ENCODE assay signal across 20 cellular contexts in the genomic region with DNA sequence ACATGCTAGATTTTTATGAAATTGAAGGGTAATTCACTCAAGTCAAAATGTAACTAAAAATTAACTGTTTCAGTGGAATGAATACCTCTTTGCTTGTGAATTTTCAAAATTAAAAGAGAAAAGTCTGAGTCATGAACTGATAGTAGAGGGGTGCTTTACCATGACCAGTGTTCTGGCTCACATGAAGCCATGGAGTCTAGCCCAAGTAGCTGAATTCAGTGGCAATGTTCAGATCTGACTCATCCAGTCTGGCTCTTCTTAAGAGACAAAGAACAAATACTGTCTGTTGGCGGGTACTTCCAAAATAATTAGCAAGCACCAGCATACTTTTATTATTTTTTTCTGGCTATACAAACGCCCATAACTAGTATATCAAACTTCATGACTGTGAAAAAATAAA.
A peak's percentile ranks its signal among the peaks of the same experiment; 100 is the strongest.
DNase-seq lines count a peak whose midpoint lies in the region; ATAC-seq and TF ChIP-seq lines count a peak whose summit lies in the region.
"Had no signal": no experiment of that assay in that cellular context is flagged by ENCODE, and none has a peak within 500 bp of the region (broad histone marks: within the 10 kb centered on the region; RNA-seq: fewer than 3 reads in every experiment).

No MANE protein-coding gene starts in this region.

- H3K9me3 ChIP-seq in OCI-LY7 (ENCODE audit: low read length), result 0 out of 2 replicates have a peak, but pooled peaks cover 4% of the 10 kb centered on the region
- H3K9me3 ChIP-seq: psoas muscle had no signal

- H3K79me2 ChIP-seq in OCI-LY7 (ENCODE audit: insufficient read depth, low read depth, low read length), result no peaks in the 10 kb centered on the region

- DNase-seq in OCI-LY7 (ENCODE audit: low spot score), result no peak
- peak; percentile 22 for DNase-seq in renal cortical epithelial cell (ENCODE audit: low read depth)
- no peak for DNase-seq in nucleus accumbens (lab: John Stamatoyannopoulos, UW)
- DNase-seq in immature natural killer cell, result no peak
- DNase-seq in UCSD-AML1 (lab: John Stamatoyannopoulos, UW; ENCODE audit: unreplicated experiment), result no peak
- DNase-seq: activated CD4-positive, CD25-positive, alpha-beta regulatory T cell; activated effector memory CD4-positive, alpha-beta T cell treated with Interleukin-2 at 50 U/mL for 16 hours; GDM1; H9; naive thymus-derived CD4-positive, alpha-beta T cell; NCI-H1436; psoas muscle; stimulated activated naive B cell treated with anti-CD40 and anti-IgM and Interleukin-4, amounts not matched to agents 10 μg/mL and 1 μg/mL and 100 μg/mL, for 72 hours; trophoblast cell had no signal

- H3K27me3 Mint-ChIP-seq in immature natural killer cell (ENCODE audit: low read depth in 3 of 3), result no peaks in the 10 kb centered on the region
- H3K27me3 Mint-ChIP-seq: naive thymus-derived CD4-positive, alpha-beta T cell; stimulated activated naive B cell treated with anti-CD40 and anti-IgM and Interleukin-4, amounts not matched to agents 10 μg/mL and 1 μg/mL and 100 μg/mL, for 72 hours had no signal

- no peak overlapping the region for H3K4me3 Mint-ChIP-seq in immature natural killer cell
- H3K4me3 Mint-ChIP-seq: H9; naive thymus-derived CD4-positive, alpha-beta T cell; stimulated activated naive B cell treated with anti-CD40 and anti-IgM and Interleukin-4, amounts not matched to agents 10 μg/mL and 1 μg/mL and 100 μg/mL, for 72 hours had no signal

- no TSS peak for BruUV-seq in OCI-LY7 (replicated peaks; lab: Mats Ljungman, UMichigan)

- no peak overlapping the region for H3K4me3 ChIP-seq in OCI-LY7 (ENCODE audit: low read depth, low read length, poor library complexity, severe bottlenecking)
- H3K4me3 ChIP-seq: BLaER1, coronary artery, lung, psoas muscle had no signal

- no peaks in the 10 kb centered on the region for H3K36me3 Mint-ChIP-seq in immature natural killer cell
- H3K36me3 Mint-ChIP-seq: naive thymus-derived CD4-positive, alpha-beta T cell; stimulated activated naive B cell treated with anti-CD40 and anti-IgM and Interleukin-4, amounts not matched to agents 10 μg/mL and 1 μg/mL and 100 μg/mL, for 72 hours had no signal

- CTCF ChIA-PET in OCI-LY7 (lab: Charles Lee; ENCODE audit: unreplicated experiment), result no interaction called here

- peak overlapping the region; percentile 59; the same call in 1 of the 2 replicates for H3K4me2 ChIP-seq in OCI-LY7 (ENCODE audit: low read length)
- H3K4me2 ChIP-seq: BLaER1 had no signal

- intact Hi-C loops in OCI-LY7 (cut with micrococcal nuclease; ENCODE audit: unreplicated experiment), result loop anchor here (5.0 kb wide), 1 partner anchor 111 kb away; no protein-coding TSS in a partner anchor

- peak overlapping the region; percentile 4; the same call in 1 of the 2 replicates for H2AFZ ChIP-seq in OCI-LY7 (ENCODE audit: low read length)

- ATAC-seq in GM19452 (IDR thresholded peaks at IDR 0.05; ENCODE audit: unreplicated experiment) (peak; percentile 43), HG02981 (IDR thresholded peaks at IDR 0.05; ENCODE audit: unreplicated experiment) (peak; percentile 61), HG03025 (IDR thresholded peaks at IDR 0.05; ENCODE audit: low FRiP score, unreplicated experiment) (no peak)
- ATAC-seq: naive thymus-derived CD4-positive, alpha-beta T cell; psoas muscle had no signal

- no peak overlapping the region for H3K27ac Mint-ChIP-seq in immature natural killer cell
- H3K27ac Mint-ChIP-seq: naive thymus-derived CD4-positive, alpha-beta T cell; stimulated activated naive B cell treated with anti-CD40 and anti-IgM and Interleukin-4, amounts not matched to agents 10 μg/mL and 1 μg/mL and 100 μg/mL, for 72 hours had no signal

- no peaks in the 10 kb centered on the region for H3K9me2 ChIP-seq in OCI-LY7 (ENCODE audit: insufficient read depth, low read length)

- H3K27ac ChIP-seq in OCI-LY7 (ENCODE audit: low read depth, low read length, poor library complexity, severe bottlenecking), result peak overlapping the region; percentile 77
- H3K27ac ChIP-seq: BLaER1, coronary artery, psoas muscle had no signal

- H4K20me1 ChIP-seq in OCI-LY7 (ENCODE audit: insufficient read depth, low read length), result no peaks in the 10 kb centered on the region
- H4K20me1 ChIP-seq: BLaER1 had no signal

- H3K4me1 Mint-ChIP-seq in immature natural killer cell, result no peaks in the 10 kb centered on the region
- H3K4me1 Mint-ChIP-seq: naive thymus-derived CD4-positive, alpha-beta T cell; stimulated activated naive B cell treated with anti-CD40 and anti-IgM and Interleukin-4, amounts not matched to agents 10 μg/mL and 1 μg/mL and 100 μg/mL, for 72 hours had no signal

- peaks cover 4% of the 10 kb centered on the region; the same call in 1 of the 2 replicates for H3K36me3 ChIP-seq in OCI-LY7 (ENCODE audit: insufficient read depth, low read length)

- POLR2A ChIA-PET in OCI-LY7 (lab: Charles Lee), result no interaction called here

- TF ChIP-seq CTCF in OCI-LY7 (conservative IDR thresholded peaks at IDR 0.05; ENCODE audit: low read length), result no peak

- peaks cover 38% of the 10 kb centered on the region for H3K4me1 ChIP-seq in OCI-LY7 (ENCODE audit: insufficient read depth, low read length, poor library complexity, severe bottlenecking)
- H3K4me1 ChIP-seq: psoas muscle had no signal

- H3K9me3 Mint-ChIP-seq in immature natural killer cell, result peaks cover 0 to 15% (median 5%) of the 10 kb centered on the region in 6 donors
